Comparison of ENCODE assay signal across 8 cellular contexts in genomic region chr21:46667191-46667734, GRCh38. TPM values are rescaled to one million over a fixed set of nuclear protein-coding genes. Genes with fewer than 3 reads are reported as not detected.
DNase-seq lines count a peak whose midpoint lies in the region; ATAC-seq and TF ChIP-seq lines count a peak whose summit lies in the region.

No MANE protein-coding gene starts in this region.

- no peaks in the 10 kb centered on the region for H3K9me3 ChIP-seq in OCI-LY1 (ENCODE audit: low read length)

- H3K79me2 ChIP-seq in OCI-LY1 (ENCODE audit: insufficient read depth, low read length): no peaks in the 10 kb centered on the region

- DNase-seq in SHP77 (lab: John Stamatoyannopoulos, UW): peak; percentile 12 to 36
- no peak for DNase-seq in SHP77 treated with DMSO at 0.1 percent for 48 hours (lab: John Stamatoyannopoulos, UW)
- DNase-seq in dermis blood vessel endothelial cell: peak; percentile 11
- no peak for DNase-seq in memory B cell (ENCODE audit: low spot score in 2 of 2)
- DNase-seq in NCI-H1694 (lab: John Stamatoyannopoulos, UW): no peak
- DNase-seq in GM19240 (ENCODE audit: insufficient read length, low spot score): no peak
- DNase-seq in NK-92 (lab: John Stamatoyannopoulos, UW; ENCODE audit: unreplicated experiment): no peak

- peak overlapping the region; percentile 32 for H3K4me3 Mint-ChIP-seq in memory B cell

- peaks cover 5% of the 10 kb centered on the region for H3K4me1 ChIP-seq in OCI-LY1 (ENCODE audit: insufficient read depth, low read length, severe bottlenecking)

- H2AFZ ChIP-seq in OCI-LY1 (ENCODE audit: low read length): no peak overlapping the region

- H3K9ac ChIP-seq in OCI-LY1 (ENCODE audit: low read length): peak overlapping the region; percentile 43; the same call in 1 of the 2 replicates

- peak overlapping the region; percentile 62 for H3K4me3 ChIP-seq in OCI-LY1 (ENCODE audit: low read depth, low read length, poor library complexity, severe bottlenecking)

- peak overlapping the region; percentile 76 for H3K4me2 ChIP-seq in OCI-LY1 (ENCODE audit: low read length)

- no peak overlapping the region for H3K27ac Mint-ChIP-seq in memory B cell

- H3F3A ChIP-seq in OCI-LY1 (ENCODE audit: insufficient read depth, low read length): no peaks in the 10 kb centered on the region

- H3K27me3 Mint-ChIP-seq in memory B cell: peaks cover 10% of the 10 kb centered on the region

- no peak overlapping the region for H3K27ac ChIP-seq in OCI-LY1 (ENCODE audit: low read depth, low read length, poor library complexity, severe bottlenecking)

- no peaks in the 10 kb centered on the region for H4K20me1 ChIP-seq in OCI-LY1 (ENCODE audit: insufficient read depth, low read length)

- TF ChIP-seq CTCF in OCI-LY1 (IDR thresholded peaks at IDR 0.05; ENCODE audit: low read length): no peak

- H3K9me3 Mint-ChIP-seq in memory B cell: no peaks in the 10 kb centered on the region

- H3K27me3 ChIP-seq in OCI-LY1 (ENCODE audit: insufficient read depth, low read length): no peaks in the 10 kb centered on the region; the same call in 1 of the 2 replicates

- no peaks in the 10 kb centered on the region for H3K9me2 ChIP-seq in OCI-LY1 (ENCODE audit: low read depth, low read length)

- H3K36me3 Mint-ChIP-seq in memory B cell: peaks cover 16% of the 10 kb centered on the region

- H3K4me1 Mint-ChIP-seq in memory B cell: peaks cover 4% of the 10 kb centered on the region

- H3K36me3 ChIP-seq in OCI-LY1 (ENCODE audit: insufficient read depth, low read length): no peaks in the 10 kb centered on the region

- no peak for ATAC-seq in memory B cell (ENCODE audit: low read depth)

RNA-seq across cellular contexts. Expression of gene PRMT2, which starts 31.8 kb away (rescaled TPM):
- 158 and 202 TPM in 2 replicates for total RNA-seq in dermis blood vessel endothelial cell

Comparison
In these comparisons a context has a peak if more than half of its experiments do, and no peak if none do; other contexts are left out.
1. DNase-seq: peak in SHP77 (2 of 2) and dermis blood vessel endothelial cell (single experiment); none in SHP77 treated with DMSO at 0.1 percent for 48 hours (single experiment), memory B cell (0 of 2), NCI-H1694 (single experiment), GM19240 (single experiment) and NK-92 (single experiment).